In genomic region chr4:87011340-87012034, GRCh38 we compare ENCODE assay signal across 9 cellular contexts.
DNase-seq lines count a peak whose midpoint lies in the region; ATAC-seq and TF ChIP-seq lines count a peak whose summit lies in the region.
"Had no signal": no experiment of that assay in that cellular context is flagged by ENCODE, and none has a peak within 500 bp of the region (broad histone marks: within the 10 kb centered on the region; RNA-seq: fewer than 3 reads in every experiment).

No MANE protein-coding gene starts in this region.

- DNase-seq in left ventricle myocardium inferior: no peak
- DNase-seq in Right ventricle myocardium inferior (ENCODE audit: missing footprints): no peak
- peak in 5 of 7 donors; percentile 32 to 67 (median 60) for DNase-seq in adrenal gland
- DNase-seq in kidney epithelial cell (ENCODE audit: low read depth): peak; percentile 81
- DNase-seq in T-helper 2 cell: no peak
- no peak for DNase-seq in NCI-H524 (lab: John Stamatoyannopoulos, UW)
- no peak for DNase-seq in activated effector memory CD4-positive, alpha-beta T cell treated with anti-CD3 and anti-CD28 coated beads, Interleukin-2, amount 50 U/mL, for 16 hours
- no peak for DNase-seq in MM.1S
- DNase-seq: stimulated activated CD4-positive, alpha-beta T cell treated with anti-CD3 and anti-CD28 coated beads, Interleukin-4, amount 100 ng/mL, for 4 hours had no signal

- peaks cover 48% of the 10 kb centered on the region for H4K20me1 ChIP-seq in MM.1S (ENCODE audit: insufficient read depth, low read length)

- H3K27ac ChIP-seq in left ventricle myocardium inferior (replicated peaks): peak overlapping the region; percentile 99
- H3K27ac ChIP-seq in adrenal gland: peak overlapping the region in 4 of 5 donors; percentile 37 to 80 (median 68)
- H3K27ac ChIP-seq in MM.1S (ENCODE audit: low read length): no peak overlapping the region

- WGBS in adrenal gland, 4 donors: 25 to 32% (median 29%) methylated on average over 5 of the region's 5 CpGs

- no peaks in the 10 kb centered on the region for H3K9me2 ChIP-seq in MM.1S (replicated peaks; ENCODE audit: insufficient read depth, low read length)

- H3K4me3 ChIP-seq in left ventricle myocardium inferior: peak overlapping the region; percentile 14
- peak overlapping the region in 1 of 4 donors; percentile 25 for H3K4me3 ChIP-seq in adrenal gland
- no peak overlapping the region for H3K4me3 ChIP-seq in kidney epithelial cell (ENCODE audit: low read depth, low read length)
- no peak overlapping the region for H3K4me3 ChIP-seq in MM.1S (ENCODE audit: low read length)

- H3F3A ChIP-seq in MM.1S (ENCODE audit: insufficient read depth, low read length): peaks cover 27% of the 10 kb centered on the region

- H3K27me3 ChIP-seq in left ventricle myocardium inferior (ENCODE audit: low read depth) (no peaks in the 10 kb centered on the region), adrenal gland (no peaks in the 10 kb centered on the region), kidney epithelial cell (ENCODE audit: control insufficient read depth, insufficient read depth, low read length) (no peaks in the 10 kb centered on the region), MM.1S (replicated peaks; ENCODE audit: insufficient read depth, low read length) (no peaks in the 10 kb centered on the region)

- H3K36me3 ChIP-seq in left ventricle myocardium inferior: no peaks in the 10 kb centered on the region
- H3K36me3 ChIP-seq in adrenal gland (replicated peaks in 1 of 2): no peaks in the 10 kb centered on the region
- H3K36me3 ChIP-seq in kidney epithelial cell (ENCODE audit: control insufficient read depth, insufficient read depth, low read length): no peaks in the 10 kb centered on the region
- H3K36me3 ChIP-seq in MM.1S (replicated peaks; ENCODE audit: insufficient read depth, low read length): no peaks in the 10 kb centered on the region

- intact Hi-C loops in left ventricle myocardium inferior (cut with micrococcal nuclease) (no loop called here), Right ventricle myocardium inferior (cut with DNase I) (no loop called here), adrenal gland (cut with DNase I) (no loop called here)

- H3K4me2 ChIP-seq in MM.1S (ENCODE audit: low read depth, low read length): no peak overlapping the region

- H3K9ac ChIP-seq in MM.1S (ENCODE audit: low read length): no peak overlapping the region

- ATAC-seq in Right ventricle myocardium inferior: no peak

- H2AFZ ChIP-seq in MM.1S (ENCODE audit: low read length): no peak overlapping the region

- TF ChIP-seq CTCF in left ventricle myocardium inferior (IDR thresholded peaks at IDR 0.05; ENCODE audit: borderline replicate concordance): no peak
- TF ChIP-seq CTCF in adrenal gland (IDR thresholded peaks at IDR 0.05): no peak
- no peak for TF ChIP-seq CTCF in kidney epithelial cell (IDR thresholded peaks at IDR 0.05; ENCODE audit: insufficient read depth, low read length, poor library complexity, severe bottlenecking)
- no peak for TF ChIP-seq CTCF in MM.1S (IDR thresholded peaks at IDR 0.05; ENCODE audit: low read length)

- peaks cover 94% of the 10 kb centered on the region for H3K79me2 ChIP-seq in MM.1S (ENCODE audit: low read length)

- H3K4me1 ChIP-seq in left ventricle myocardium inferior: peaks cover 96% of the 10 kb centered on the region
- peaks cover 57 to 81% of the 10 kb centered on the region in 2 donors for H3K4me1 ChIP-seq in adrenal gland (replicated peaks in 1 of 2)
- peaks cover 40% of the 10 kb centered on the region for H3K4me1 ChIP-seq in MM.1S (ENCODE audit: low read length)

- TF ChIP-seq POLR2A in adrenal gland (IDR thresholded peaks at IDR 0.05): peak in 1 of 2 donors; percentile 50

- H3K9me3 ChIP-seq in left ventricle myocardium inferior (replicated peaks) (no peaks in the 10 kb centered on the region), adrenal gland (replicated peaks in 1 of 3) (no peaks in the 10 kb centered on the region), MM.1S (replicated peaks; ENCODE audit: insufficient read depth, low read length) (no peaks in the 10 kb centered on the region)

Comparison
In these comparisons a context has a peak if more than half of its experiments do, and no peak if none do; other contexts are left out.
1. DNase-seq: peak in adrenal gland (5 of 7) and kidney epithelial cell (single experiment); none in left ventricle myocardium inferior (single experiment), Right ventricle myocardium inferior (single experiment), T-helper 2 cell (0 of 5), NCI-H524 (0 of 2), activated effector memory CD4-positive, alpha-beta T cell treated with anti-CD3 and anti-CD28 coated beads, Interleukin-2, amount 50 U/mL, for 16 hours (single experiment) and MM.1S (single experiment).